10 cellular contexts compared by ENCODE assay signal in the genomic region with DNA sequence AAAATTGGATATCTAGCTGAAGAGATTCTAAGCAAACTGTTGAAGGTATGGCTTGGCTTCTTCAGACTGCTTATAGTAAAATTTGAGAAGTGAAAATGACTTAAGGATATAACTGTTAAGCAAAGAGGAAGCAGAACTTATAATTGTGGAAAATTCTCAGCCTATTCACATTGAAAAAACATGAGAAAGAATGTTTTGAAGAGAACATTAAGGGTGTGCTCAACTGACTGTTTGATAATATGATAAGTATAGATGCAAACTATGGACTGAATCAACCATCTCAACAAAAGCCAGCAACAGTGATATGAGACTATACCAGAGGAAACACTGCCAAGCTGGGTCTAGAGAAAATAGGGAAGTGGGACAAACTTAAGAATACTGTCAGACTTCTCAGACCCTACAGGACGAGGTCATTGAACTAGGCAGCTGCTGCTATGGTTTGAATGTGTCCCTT.
DNase-seq lines count a peak whose midpoint lies in the region; ATAC-seq, FAIRE-seq and TF ChIP-seq lines count a peak whose summit lies in the region.
"Had no signal": no experiment of that assay in that cellular context is flagged by ENCODE, and none has a peak within 500 bp of the region (broad histone marks: within the 10 kb centered on the region; RNA-seq: fewer than 3 reads in every experiment).

No MANE protein-coding gene starts in this region.

- H3K4ac ChIP-seq in neuronal stem cell (ENCODE audit: low read length) = no peak overlapping the region

- WGBS in K562 (ENCODE audit: insufficient coverage, low coverage, missing lambda C conversion rate) = 0% methylated on average over 1 of the region's 1 CpG
- WGBS in neuronal stem cell (ENCODE audit: extremely low coverage in 2 of 2, insufficient read length in 2 of 2, insufficient replicate concordance in 1 of 2), 2 donors = no CpG with 5 or more reads among the region's 1 CpG

- FAIRE-seq in K562 (lab: Jason Lieb, UNC) = no peak

- DNase-seq in K562 (ENCODE audit: extremely low read depth in 1 of 4, low spot score in 3 of 4) = no peak
- no peak for DNase-seq in NCI-H226
- DNase-seq in vagina (ENCODE audit: extremely low spot score in 2 of 2) = no peak
- no peak for DNase-seq in dermis blood vessel endothelial cell
- DNase-seq in neuronal stem cell (ENCODE audit: low spot score) = no peak
- DNase-seq: Calu3 had no signal

- H4K91ac ChIP-seq in neuronal stem cell (ENCODE audit: low read depth, low read length, poor library complexity) = no peak overlapping the region

- H2BK15ac ChIP-seq in neuronal stem cell (ENCODE audit: low read length) = no peak overlapping the region

- H3K36me3 ChIP-seq in K562 (ENCODE audit: control insufficient read depth, insufficient read depth, low read length) (no peaks in the 10 kb centered on the region), vagina (no peaks in the 10 kb centered on the region), neuronal stem cell (replicated peaks in 1 of 2; ENCODE audit: control insufficient read depth in 2 of 2, insufficient read depth in 2 of 2, low read length in 2 of 2) (no peaks in the 10 kb centered on the region)

- H3K9me3 ChIP-seq in K562 (replicated peaks; ENCODE audit: control insufficient read depth, insufficient read depth, low read depth, low read length) (no peaks in the 10 kb centered on the region), vagina (no peaks in the 10 kb centered on the region), neuronal stem cell (replicated peaks in 1 of 2; ENCODE audit: control insufficient read depth in 2 of 2, insufficient read depth in 1 of 2, low read depth in 1 of 2, low read length in 2 of 2) (peaks cover 2 to 3% of the 10 kb centered on the region in 2 donors)

- no peak overlapping the region for H2BK120ac ChIP-seq in neuronal stem cell (ENCODE audit: low read depth, low read length)

- H3K4me2 ChIP-seq in K562 (ENCODE audit: insufficient read depth, low read length) (no peak overlapping the region), neuronal stem cell (ENCODE audit: insufficient read depth, low read length, poor library complexity, severe bottlenecking) (no peak overlapping the region)

- H3K27me3 ChIP-seq in K562 (ENCODE audit: control insufficient read depth in 2 of 2, insufficient read depth in 2 of 2, low read length in 2 of 2) (no peaks in the 10 kb centered on the region), vagina (no peaks in the 10 kb centered on the region), neuronal stem cell (ENCODE audit: control insufficient read depth in 3 of 3, insufficient read depth in 3 of 3, low read depth in 1 of 3, low read length in 3 of 3) (no peaks in the 10 kb centered on the region)

- H2AFZ ChIP-seq in K562 (ENCODE audit: low read depth, low read length) = no peak overlapping the region
- no peak overlapping the region for H2AFZ ChIP-seq in neuronal stem cell (ENCODE audit: low read length)

- no peak overlapping the region for H3K9ac ChIP-seq in K562 (ENCODE audit: insufficient read depth in 1 of 2, low read depth in 2 of 2, low read length in 2 of 2)
- H3K9ac ChIP-seq in neuronal stem cell (ENCODE audit: low read depth, low read length, poor library complexity) = no peak overlapping the region

- no peak overlapping the region for H2AK5ac ChIP-seq in neuronal stem cell (ENCODE audit: low read depth, low read length)

- TF ChIP-seq CTCF in K562 (IDR thresholded peaks at IDR 0.05 in 2 of 3, conservative IDR thresholded peaks at IDR 0.05 in 1 of 3; ENCODE audit: insufficient read depth in 2 of 3, low read depth in 1 of 3, low read length in 3 of 3) (no peak), vagina (IDR thresholded peaks at IDR 0.05) (no peak)

- in situ Hi-C loops in K562 (cut with MboI) = no loop called here

- H3K27ac ChIP-seq in K562 (ENCODE audit: extremely low read depth, low read depth, low read length) (no peak overlapping the region), vagina (no peak overlapping the region), neuronal stem cell (replicated peaks; ENCODE audit: low read length) (no peak overlapping the region)

- no peak overlapping the region for H4K8ac ChIP-seq in neuronal stem cell (ENCODE audit: low read depth, low read length)

- intact Hi-C loops in K562 (cut with micrococcal nuclease) (no loop called here), vagina (cut with DNase I) (no loop called here)

- H3K14ac ChIP-seq in neuronal stem cell (ENCODE audit: low read length) = no peak overlapping the region

- TF ChIP-seq RAD21 in K562 (CRISPR knock-in tag; conservative IDR thresholded peaks at IDR 0.05 in 1 of 2, IDR thresholded peaks at IDR 0.05 in 1 of 2) = no peak

- H3K79me1 ChIP-seq in neuronal stem cell (ENCODE audit: low read depth, low read length) = no peaks in the 10 kb centered on the region

- no peaks in the 10 kb centered on the region for H3K79me2 ChIP-seq in K562 (ENCODE audit: control insufficient read depth, insufficient read depth, low read length)

- H2BK12ac ChIP-seq in neuronal stem cell (ENCODE audit: low read length) = no peak overlapping the region

- H3K23ac ChIP-seq in neuronal stem cell (ENCODE audit: low read depth, low read length, poor library complexity) = no peak overlapping the region

- ATAC-seq in GM18519 (IDR thresholded peaks at IDR 0.05; ENCODE audit: low FRiP score, unreplicated experiment) (peak; percentile 76), GM21786 (IDR thresholded peaks at IDR 0.05; ENCODE audit: unreplicated experiment) (peak; percentile 87), HG03460 (IDR thresholded peaks at IDR 0.05; ENCODE audit: unreplicated experiment) (peak; percentile 75), K562 (no peak)
- ATAC-seq: HCT116 had no signal

- no peaks in the 10 kb centered on the region for H4K20me1 ChIP-seq in K562 (replicated peaks; ENCODE audit: control insufficient read depth, insufficient read depth, low read length)

- CTCF ChIA-PET in K562 (lab: Yijun Ruan, JAX; ENCODE audit: low intra/inter-chr PET ratio) = no interaction called here

- H3K4me1 ChIP-seq in K562 (replicated peaks in 1 of 2; ENCODE audit: control insufficient read depth in 2 of 2, insufficient read depth in 2 of 2, low read length in 2 of 2) = no peaks in the 10 kb centered on the region
- H3K4me1 ChIP-seq in vagina = no peaks in the 10 kb centered on the region
- no peaks in the 10 kb centered on the region for H3K4me1 ChIP-seq in neuronal stem cell (ENCODE audit: control insufficient read depth in 2 of 2, insufficient read depth in 1 of 2, low read depth in 1 of 2, low read length in 2 of 2)

- no peaks in the 10 kb centered on the region for H3K9me1 ChIP-seq in K562 (ENCODE audit: control insufficient read depth, insufficient read depth, low read length)

- BruUV-seq in K562 (replicated peaks; lab: Mats Ljungman, UMichigan) = no TSS peak

- H2BK5ac ChIP-seq in neuronal stem cell (ENCODE audit: low read length) = no peak overlapping the region

- TF ChIP-seq EP300 in K562 (IDR thresholded peaks at IDR 0.05; ENCODE audit: low read length) = no peak

- no peak overlapping the region for H3K18ac ChIP-seq in neuronal stem cell (ENCODE audit: low read length)

- H3K4me3 ChIP-seq in K562 (no peak overlapping the region), vagina (no peak overlapping the region), neuronal stem cell (ENCODE audit: low read length in 2 of 2) (no peak overlapping the region)

- POLR2A ChIA-PET in K562 (lab: Yijun Ruan, JAX) = no interaction called here

- TF ChIP-seq POLR2A in K562 (conservative IDR thresholded peaks at IDR 0.05) (no peak), vagina (IDR thresholded peaks at IDR 0.05) (no peak)

TF ChIP-seq in K562, 482 proteins besides CTCF, POLR2A, EP300 and RAD21:
- TF ChIP-seq, protein P1, sequence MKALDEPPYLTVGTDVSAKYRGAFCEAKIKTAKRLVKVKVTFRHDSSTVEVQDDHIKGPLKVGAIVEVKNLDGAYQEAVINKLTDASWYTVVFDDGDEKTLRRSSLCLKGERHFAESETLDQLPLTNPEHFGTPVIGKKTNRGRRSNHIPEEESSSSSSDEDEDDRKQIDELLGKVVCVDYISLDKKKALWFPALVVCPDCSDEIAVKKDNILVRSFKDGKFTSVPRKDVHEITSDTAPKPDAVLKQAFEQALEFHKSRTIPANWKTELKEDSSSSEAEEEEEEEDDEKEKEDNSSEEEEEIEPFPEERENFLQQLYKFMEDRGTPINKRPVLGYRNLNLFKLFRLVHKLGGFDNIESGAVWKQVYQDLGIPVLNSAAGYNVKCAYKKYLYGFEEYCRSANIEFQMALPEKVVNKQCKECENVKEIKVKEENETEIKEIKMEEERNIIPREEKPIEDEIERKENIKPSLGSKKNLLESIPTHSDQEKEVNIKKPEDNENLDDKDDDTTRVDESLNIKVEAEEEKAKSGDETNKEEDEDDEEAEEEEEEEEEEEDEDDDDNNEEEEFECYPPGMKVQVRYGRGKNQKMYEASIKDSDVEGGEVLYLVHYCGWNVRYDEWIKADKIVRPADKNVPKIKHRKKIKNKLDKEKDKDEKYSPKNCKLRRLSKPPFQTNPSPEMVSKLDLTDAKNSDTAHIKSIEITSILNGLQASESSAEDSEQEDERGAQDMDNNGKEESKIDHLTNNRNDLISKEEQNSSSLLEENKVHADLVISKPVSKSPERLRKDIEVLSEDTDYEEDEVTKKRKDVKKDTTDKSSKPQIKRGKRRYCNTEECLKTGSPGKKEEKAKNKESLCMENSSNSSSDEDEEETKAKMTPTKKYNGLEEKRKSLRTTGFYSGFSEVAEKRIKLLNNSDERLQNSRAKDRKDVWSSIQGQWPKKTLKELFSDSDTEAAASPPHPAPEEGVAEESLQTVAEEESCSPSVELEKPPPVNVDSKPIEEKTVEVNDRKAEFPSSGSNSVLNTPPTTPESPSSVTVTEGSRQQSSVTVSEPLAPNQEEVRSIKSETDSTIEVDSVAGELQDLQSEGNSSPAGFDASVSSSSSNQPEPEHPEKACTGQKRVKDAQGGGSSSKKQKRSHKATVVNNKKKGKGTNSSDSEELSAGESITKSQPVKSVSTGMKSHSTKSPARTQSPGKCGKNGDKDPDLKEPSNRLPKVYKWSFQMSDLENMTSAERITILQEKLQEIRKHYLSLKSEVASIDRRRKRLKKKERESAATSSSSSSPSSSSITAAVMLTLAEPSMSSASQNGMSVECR (CRISPR knock-in tag; IDR thresholded peaks at IDR 0.05) = no peak
- TF ChIP-seq SPI1 (IDR thresholded peaks at IDR 0.05; ENCODE audit: borderline replicate concordance, low read depth, low read length) = 0 out of 2 replicates have a peak, but pooled peaks have one; percentile 6
- TF ChIP-seq, protein P2, sequence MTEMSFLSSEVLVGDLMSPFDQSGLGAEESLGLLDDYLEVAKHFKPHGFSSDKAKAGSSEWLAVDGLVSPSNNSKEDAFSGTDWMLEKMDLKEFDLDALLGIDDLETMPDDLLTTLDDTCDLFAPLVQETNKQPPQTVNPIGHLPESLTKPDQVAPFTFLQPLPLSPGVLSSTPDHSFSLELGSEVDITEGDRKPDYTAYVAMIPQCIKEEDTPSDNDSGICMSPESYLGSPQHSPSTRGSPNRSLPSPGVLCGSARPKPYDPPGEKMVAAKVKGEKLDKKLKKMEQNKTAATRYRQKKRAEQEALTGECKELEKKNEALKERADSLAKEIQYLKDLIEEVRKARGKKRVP (CRISPR knock-in tag; IDR thresholded peaks at IDR 0.05) = no peak
